21 cellular contexts compared by ENCODE assay signal in genomic region chr9:105066265-105066865, GRCh38.
DNase-seq lines count a peak whose midpoint lies in the region; ATAC-seq, FAIRE-seq and TF ChIP-seq lines count a peak whose summit lies in the region.
"Had no signal": no experiment of that assay in that cellular context is flagged by ENCODE, and none has a peak within 500 bp of the region (broad histone marks: within the 10 kb centered on the region; RNA-seq: fewer than 3 reads in every experiment).

No MANE protein-coding gene starts in this region.

- peaks cover 7% of the 10 kb centered on the region for H3K36me3 Mint-ChIP-seq in astrocyte (ENCODE audit: low read depth, unreplicated experiment)

- H3K79me2 ChIP-seq in Loucy (ENCODE audit: insufficient read depth, low read length) (no peaks in the 10 kb centered on the region), astrocyte (ENCODE audit: insufficient read depth, low read length) (no peaks in the 10 kb centered on the region)

- H3K27ac Mint-ChIP-seq in astrocyte (ENCODE audit: unreplicated experiment): peak overlapping the region; percentile 30
- H3K27ac Mint-ChIP-seq: activated CD8-positive, alpha-beta T cell treated with anti-CD3 and anti-CD28 coated beads, Interleukin-2, amount 10 ng/mL, durations not matched to agents 7 days and 5 days; activated T-helper 2 cell treated with anti-CD3 and anti-CD28 coated beads, Interferon-gamma antibody, Interleukin-2, Interleukin-4, amounts not matched to agents 10 μg/mL and 5 μg/mL and 100 μg/mL, durations not matched to agents 14 hours and 24 hours and 36 hours had no signal

- H3K27ac ChIP-seq in astrocyte (ENCODE audit: low read depth, low read length): no peak overlapping the region
- H3K27ac ChIP-seq in lung (ENCODE audit: low read depth in 1 of 2, low read length in 1 of 2): peak overlapping the region in 1 of 2 donors; percentile 26
- H3K27ac ChIP-seq: psoas muscle, SJSA1, testis had no signal

- peaks cover 24% of the 10 kb centered on the region for H3K4me1 ChIP-seq in Loucy (ENCODE audit: insufficient read depth, low read length, poor library complexity, severe bottlenecking)
- peaks cover 41% of the 10 kb centered on the region for H3K4me1 ChIP-seq in astrocyte (ENCODE audit: insufficient read depth, low read length)
- peaks cover 0 to 12% of the 10 kb centered on the region in 2 donors for H3K4me1 ChIP-seq in lung (ENCODE audit: control insufficient read depth in 2 of 2, insufficient read depth in 2 of 2, low read length in 2 of 2)

- H3F3A ChIP-seq in Loucy (ENCODE audit: low read depth): no peaks in the 10 kb centered on the region

- no peaks in the 10 kb centered on the region for H3K9me3 ChIP-seq in Loucy (ENCODE audit: insufficient read depth, low read depth, low read length)
- peaks cover 5% of the 10 kb centered on the region for H3K9me3 ChIP-seq in astrocyte (ENCODE audit: insufficient read depth, low read depth, low read length)
- H3K9me3 ChIP-seq in lung (ENCODE audit: control insufficient read depth in 2 of 2, insufficient read depth in 1 of 2, low read length in 1 of 2): no peaks in the 10 kb centered on the region
- H3K9me3 ChIP-seq: psoas muscle, testis had no signal

- no peaks in the 10 kb centered on the region for H3K27me3 ChIP-seq in Loucy (ENCODE audit: insufficient read depth, low read length, poor library complexity, severe bottlenecking)
- H3K27me3 ChIP-seq in astrocyte (ENCODE audit: insufficient read depth, low read length): no peaks in the 10 kb centered on the region
- no peaks in the 10 kb centered on the region for H3K27me3 ChIP-seq in lung (ENCODE audit: control insufficient read depth, insufficient read depth)
- H3K27me3 ChIP-seq: SJSA1, testis had no signal

- H3K9me3 Mint-ChIP-seq in astrocyte (ENCODE audit: unreplicated experiment): peaks cover 24% of the 10 kb centered on the region
- H3K9me3 Mint-ChIP-seq: activated T-helper 2 cell treated with anti-CD3 and anti-CD28 coated beads, Interferon-gamma antibody, Interleukin-2, Interleukin-4, amounts not matched to agents 10 μg/mL and 5 μg/mL and 100 μg/mL, durations not matched to agents 14 hours and 24 hours and 36 hours had no signal

- H4K20me1 ChIP-seq in Loucy (ENCODE audit: insufficient read depth, low read length, poor library complexity, severe bottlenecking): no peaks in the 10 kb centered on the region
- no peaks in the 10 kb centered on the region for H4K20me1 ChIP-seq in astrocyte (ENCODE audit: insufficient read depth, low read length)

- ATAC-seq in lung (ENCODE audit: insufficient read depth, low FRiP score): peak; percentile 24
- ATAC-seq in HG02973 (IDR thresholded peaks at IDR 0.05; ENCODE audit: unreplicated experiment): no peak
- no peak for ATAC-seq in GM21825 (IDR thresholded peaks at IDR 0.05; ENCODE audit: unreplicated experiment)
- ATAC-seq: activated CD8-positive, alpha-beta T cell treated with anti-CD3 and anti-CD28 coated beads, Interleukin-2, amount 10 ng/mL, durations not matched to agents 7 days and 5 days; psoas muscle had no signal

- H3K36me3 ChIP-seq in Loucy (ENCODE audit: insufficient read depth, low read length) (no peaks in the 10 kb centered on the region), astrocyte (ENCODE audit: insufficient read depth, low read length) (no peaks in the 10 kb centered on the region), lung (ENCODE audit: control insufficient read depth in 2 of 2, insufficient read depth in 2 of 2, low read length in 2 of 2) (no peaks in the 10 kb centered on the region)
- H3K36me3 ChIP-seq: SJSA1 had no signal

- peaks cover 52% of the 10 kb centered on the region for H3K4me1 Mint-ChIP-seq in astrocyte (ENCODE audit: low read depth, unreplicated experiment)

- no peaks in the 10 kb centered on the region for H3K9me2 ChIP-seq in Loucy (replicated peaks; ENCODE audit: low read depth, low read length)

- TF ChIP-seq CTCF in AG10803 (conservative IDR thresholded peaks at IDR 0.05; ENCODE audit: low read length) (no peak), Loucy (conservative IDR thresholded peaks at IDR 0.05; ENCODE audit: low read length) (0 out of 2 replicates have a peak, but pooled peaks have one; percentile 21), astrocyte (IDR thresholded peaks at IDR 0.05; ENCODE audit: insufficient read depth, low read depth, low read length) (no peak), lung (IDR thresholded peaks at IDR 0.05; ENCODE audit: control extremely low read depth, extremely low read depth) (no peak)

- H3K9ac ChIP-seq in Loucy (ENCODE audit: low read depth, low read length, poor library complexity, severe bottlenecking) (no peak overlapping the region), astrocyte (ENCODE audit: low read length) (no peak overlapping the region)

- DNase-seq in AG10803 (ENCODE audit: low read depth) (peak; percentile 58), astrocyte (ENCODE audit: low read depth) (no peak), lung (ENCODE audit: low spot score) (no peak), NCI-H2029 (lab: John Stamatoyannopoulos, UW) (no peak)
- no peak for DNase-seq in activated naive CD4-positive, alpha-beta T cell (lab: John Stamatoyannopoulos, UW)
- DNase-seq: activated CD8-positive, alpha-beta T cell treated with anti-CD3 and anti-CD28 coated beads, Interleukin-2, amount 10 ng/mL, durations not matched to agents 7 days and 5 days; anterior cingulate cortex; dermis blood vessel endothelial cell; hypothalamus; NCI-H1105; NK-92 treated with Interleukin-12 subunit alpha and Interleukin-12 subunit beta, amount 100 ng/mL, for 24 hours; stimulated activated CD4-positive, alpha-beta T cell treated with anti-CD3 and anti-CD28 coated beads, Interleukin-15, amount 100 ng/mL, for 24 hours; testis had no signal

- H2AFZ ChIP-seq in Loucy (ENCODE audit: low read length): peak overlapping the region; percentile 47; the same call in 1 of the 2 replicates
- no peak overlapping the region for H2AFZ ChIP-seq in astrocyte (ENCODE audit: low read depth, low read length)

- no peak overlapping the region for H3K4me2 ChIP-seq in Loucy (ENCODE audit: low read depth, low read length, poor library complexity, severe bottlenecking)
- no peak overlapping the region for H3K4me2 ChIP-seq in astrocyte (ENCODE audit: low read length)

- peak overlapping the region; percentile 42 for H3K4me3 Mint-ChIP-seq in astrocyte (ENCODE audit: unreplicated experiment)
- H3K4me3 Mint-ChIP-seq: activated CD8-positive, alpha-beta T cell treated with anti-CD3 and anti-CD28 coated beads, Interleukin-2, amount 10 ng/mL, durations not matched to agents 7 days and 5 days had no signal

- 36 to 56% methylated on average over 5 of the region's 5 CpGs for whole genome bisulfite sequencing in lung, 2 donors

- no peaks in the 10 kb centered on the region for H3K27me3 Mint-ChIP-seq in astrocyte (ENCODE audit: low read depth, unreplicated experiment)

- H3K4me3 ChIP-seq in AG10803 (ENCODE audit: low read length): no peak overlapping the region
- H3K4me3 ChIP-seq in Loucy (ENCODE audit: low read length, poor library complexity, severe bottlenecking): no peak overlapping the region
- H3K4me3 ChIP-seq in astrocyte (ENCODE audit: insufficient read depth, low read depth, low read length): no peak overlapping the region
- no peak overlapping the region for H3K4me3 ChIP-seq in lung
- H3K4me3 ChIP-seq: psoas muscle, SJSA1, testis had no signal

- no peak for FAIRE-seq in astrocyte (lab: Jason Lieb, UNC)
- FAIRE-seq: GM18507, TTC549 had no signal
